1 cellular context compared by ENCODE assay signal in genomic region chr5:94818904-94819303, GRCh38.
A peak's percentile ranks its signal among the peaks of the same experiment; 100 is the strongest.
TF ChIP-seq lines count a peak whose summit lies in the region.

No MANE protein-coding gene starts in this region.

TF ChIP-seq in HEK293, 187 proteins besides CTCF, POLR2A, EP300 and RAD21 (continued from another document and continues in another):
- TF ChIP-seq, protein P1, sequence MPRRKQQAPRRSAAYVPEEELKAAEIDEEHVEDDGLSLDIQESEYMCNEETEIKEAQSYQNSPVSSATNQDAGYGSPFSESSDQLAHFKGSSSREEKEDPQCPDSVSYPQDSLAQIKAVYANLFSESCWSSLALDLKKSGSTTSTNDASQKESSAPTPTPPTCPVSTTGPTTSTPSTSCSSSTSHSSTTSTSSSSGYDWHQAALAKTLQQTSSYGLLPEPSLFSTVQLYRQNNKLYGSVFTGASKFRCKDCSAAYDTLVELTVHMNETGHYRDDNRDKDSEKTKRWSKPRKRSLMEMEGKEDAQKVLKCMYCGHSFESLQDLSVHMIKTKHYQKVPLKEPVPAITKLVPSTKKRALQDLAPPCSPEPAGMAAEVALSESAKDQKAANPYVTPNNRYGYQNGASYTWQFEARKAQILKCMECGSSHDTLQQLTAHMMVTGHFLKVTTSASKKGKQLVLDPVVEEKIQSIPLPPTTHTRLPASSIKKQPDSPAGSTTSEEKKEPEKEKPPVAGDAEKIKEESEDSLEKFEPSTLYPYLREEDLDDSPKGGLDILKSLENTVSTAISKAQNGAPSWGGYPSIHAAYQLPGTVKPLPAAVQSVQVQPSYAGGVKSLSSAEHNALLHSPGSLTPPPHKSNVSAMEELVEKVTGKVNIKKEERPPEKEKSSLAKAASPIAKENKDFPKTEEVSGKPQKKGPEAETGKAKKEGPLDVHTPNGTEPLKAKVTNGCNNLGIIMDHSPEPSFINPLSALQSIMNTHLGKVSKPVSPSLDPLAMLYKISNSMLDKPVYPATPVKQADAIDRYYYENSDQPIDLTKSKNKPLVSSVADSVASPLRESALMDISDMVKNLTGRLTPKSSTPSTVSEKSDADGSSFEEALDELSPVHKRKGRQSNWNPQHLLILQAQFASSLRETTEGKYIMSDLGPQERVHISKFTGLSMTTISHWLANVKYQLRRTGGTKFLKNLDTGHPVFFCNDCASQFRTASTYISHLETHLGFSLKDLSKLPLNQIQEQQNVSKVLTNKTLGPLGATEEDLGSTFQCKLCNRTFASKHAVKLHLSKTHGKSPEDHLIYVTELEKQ (tag by site-specific recombination; IDR thresholded peaks at IDR 0.05; ENCODE audit: borderline replicate concordance): no peak
- TF ChIP-seq ZNF626 (tag by site-specific recombination; IDR thresholded peaks at IDR 0.05): no peak
- TF ChIP-seq ZNF658 (tag by site-specific recombination; IDR thresholded peaks at IDR 0.05): no peak
- no peak for TF ChIP-seq ZNF324 (tag by site-specific recombination; IDR thresholded peaks at IDR 0.05)
- TF ChIP-seq, protein P2, sequence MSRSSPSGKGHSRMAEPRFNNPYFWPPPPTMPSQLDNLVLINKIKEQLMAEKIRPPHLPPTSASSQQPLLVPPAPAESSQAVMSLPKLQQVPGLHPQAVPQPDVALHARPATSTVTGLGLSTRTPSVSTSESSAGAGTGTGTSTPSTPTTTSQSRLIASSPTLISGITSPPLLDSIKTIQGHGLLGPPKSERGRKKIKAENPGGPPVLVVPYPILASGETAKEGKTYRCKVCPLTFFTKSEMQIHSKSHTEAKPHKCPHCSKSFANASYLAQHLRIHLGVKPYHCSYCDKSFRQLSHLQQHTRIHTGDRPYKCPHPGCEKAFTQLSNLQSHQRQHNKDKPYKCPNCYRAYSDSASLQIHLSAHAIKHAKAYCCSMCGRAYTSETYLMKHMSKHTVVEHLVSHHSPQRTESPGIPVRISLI (tag by site-specific recombination; IDR thresholded peaks at IDR 0.05): no peak
- TF ChIP-seq ZNF354C (tag by site-specific recombination; IDR thresholded peaks at IDR 0.05; ENCODE audit: borderline replicate concordance, low read depth): peak; percentile 63; the same call in 1 of the 2 replicates
- TF ChIP-seq ZNF426 (tag by site-specific recombination; IDR thresholded peaks at IDR 0.05): peak; percentile 76
- no peak for TF ChIP-seq PRDM2 (tag by site-specific recombination; IDR thresholded peaks at IDR 0.05; ENCODE audit: borderline replicate concordance)
- TF ChIP-seq YY2 (tag by site-specific recombination; IDR thresholded peaks at IDR 0.05): no peak
- TF ChIP-seq ZNF140 (tag by site-specific recombination; IDR thresholded peaks at IDR 0.05): peak; percentile 57; the same call in 1 of the 2 replicates
- TF ChIP-seq, protein P3, sequence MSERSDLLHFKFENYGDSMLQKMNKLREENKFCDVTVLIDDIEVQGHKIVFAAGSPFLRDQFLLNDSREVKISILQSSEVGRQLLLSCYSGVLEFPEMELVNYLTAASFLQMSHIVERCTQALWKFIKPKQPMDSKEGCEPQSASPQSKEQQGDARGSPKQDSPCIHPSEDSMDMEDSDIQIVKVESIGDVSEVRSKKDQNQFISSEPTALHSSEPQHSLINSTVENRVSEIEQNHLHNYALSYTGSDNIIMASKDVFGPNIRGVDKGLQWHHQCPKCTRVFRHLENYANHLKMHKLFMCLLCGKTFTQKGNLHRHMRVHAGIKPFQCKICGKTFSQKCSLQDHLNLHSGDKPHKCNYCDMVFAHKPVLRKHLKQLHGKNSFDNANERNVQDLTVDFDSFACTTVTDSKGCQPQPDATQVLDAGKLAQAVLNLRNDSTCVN (tag by site-specific recombination; optimal IDR thresholded peaks at IDR 0.05): no peak
- no peak for TF ChIP-seq ZBTB10 (tag by site-specific recombination; IDR thresholded peaks at IDR 0.05)
- TF ChIP-seq ZNF580 (tag by site-specific recombination; IDR thresholded peaks at IDR 0.05): no peak
- no peak for TF ChIP-seq ZFP3 (tag by site-specific recombination; IDR thresholded peaks at IDR 0.05; ENCODE audit: low read depth)
- TF ChIP-seq, protein P4, sequence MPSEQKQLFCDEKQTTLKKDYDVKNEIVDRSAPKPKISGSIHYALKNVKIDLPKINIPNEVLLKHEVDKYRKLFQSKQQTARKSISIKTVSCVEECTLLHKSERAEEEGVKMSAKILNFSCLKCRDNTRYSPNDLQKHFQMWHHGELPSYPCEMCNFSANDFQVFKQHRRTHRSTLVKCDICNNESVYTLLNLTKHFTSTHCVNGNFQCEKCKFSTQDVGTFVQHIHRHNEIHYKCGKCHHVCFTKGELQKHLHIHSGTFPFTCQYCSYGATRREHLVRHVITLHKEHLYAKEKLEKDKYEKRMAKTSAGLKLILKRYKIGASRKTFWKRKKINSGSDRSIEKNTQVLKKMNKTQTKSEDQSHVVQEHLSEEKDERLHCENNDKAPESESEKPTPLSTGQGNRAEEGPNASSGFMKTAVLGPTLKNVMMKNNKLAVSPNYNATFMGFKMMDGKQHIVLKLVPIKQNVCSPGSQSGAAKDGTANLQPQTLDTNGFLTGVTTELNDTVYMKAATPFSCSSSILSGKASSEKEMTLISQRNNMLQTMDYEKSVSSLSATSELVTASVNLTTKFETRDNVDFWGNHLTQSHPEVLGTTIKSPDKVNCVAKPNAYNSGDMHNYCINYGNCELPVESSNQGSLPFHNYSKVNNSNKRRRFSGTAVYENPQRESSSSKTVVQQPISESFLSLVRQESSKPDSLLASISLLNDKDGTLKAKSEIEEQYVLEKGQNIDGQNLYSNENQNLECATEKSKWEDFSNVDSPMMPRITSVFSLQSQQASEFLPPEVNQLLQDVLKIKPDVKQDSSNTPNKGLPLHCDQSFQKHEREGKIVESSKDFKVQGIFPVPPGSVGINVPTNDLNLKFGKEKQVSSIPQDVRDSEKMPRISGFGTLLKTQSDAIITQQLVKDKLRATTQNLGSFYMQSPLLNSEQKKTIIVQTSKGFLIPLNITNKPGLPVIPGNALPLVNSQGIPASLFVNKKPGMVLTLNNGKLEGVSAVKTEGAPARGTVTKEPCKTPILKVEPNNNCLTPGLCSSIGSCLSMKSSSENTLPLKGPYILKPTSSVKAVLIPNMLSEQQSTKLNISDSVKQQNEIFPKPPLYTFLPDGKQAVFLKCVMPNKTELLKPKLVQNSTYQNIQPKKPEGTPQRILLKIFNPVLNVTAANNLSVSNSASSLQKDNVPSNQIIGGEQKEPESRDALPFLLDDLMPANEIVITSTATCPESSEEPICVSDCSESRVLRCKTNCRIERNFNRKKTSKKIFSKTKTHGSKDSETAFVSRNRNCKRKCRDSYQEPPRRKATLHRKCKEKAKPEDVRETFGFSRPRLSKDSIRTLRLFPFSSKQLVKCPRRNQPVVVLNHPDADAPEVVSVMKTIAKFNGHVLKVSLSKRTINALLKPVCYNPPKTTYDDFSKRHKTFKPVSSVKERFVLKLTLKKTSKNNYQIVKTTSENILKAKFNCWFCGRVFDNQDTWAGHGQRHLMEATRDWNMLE (tag by site-specific recombination; conservative IDR thresholded peaks at IDR 0.05; ENCODE audit: low read depth): peak; percentile 82
- no peak for TF ChIP-seq ZNF24 (tag by site-specific recombination; IDR thresholded peaks at IDR 0.05)
- no peak for TF ChIP-seq ZNF521 (tag by site-specific recombination; IDR thresholded peaks at IDR 0.05)
- TF ChIP-seq KLF7 (tag by site-specific recombination; IDR thresholded peaks at IDR 0.05; ENCODE audit: borderline replicate concordance): no peak
- peak; percentile 66 for TF ChIP-seq ZBTB8A (tag by site-specific recombination; IDR thresholded peaks at IDR 0.05)
- TF ChIP-seq ZNF19 (tag by site-specific recombination; IDR thresholded peaks at IDR 0.05; ENCODE audit: low read depth): 0 out of 2 replicates have a peak, but pooled peaks have one; percentile 21
- 0 out of 2 replicates have a peak, but pooled peaks have one; percentile 18 for TF ChIP-seq ZNF404 (tag by site-specific recombination; IDR thresholded peaks at IDR 0.05)
- TF ChIP-seq, protein P5, sequence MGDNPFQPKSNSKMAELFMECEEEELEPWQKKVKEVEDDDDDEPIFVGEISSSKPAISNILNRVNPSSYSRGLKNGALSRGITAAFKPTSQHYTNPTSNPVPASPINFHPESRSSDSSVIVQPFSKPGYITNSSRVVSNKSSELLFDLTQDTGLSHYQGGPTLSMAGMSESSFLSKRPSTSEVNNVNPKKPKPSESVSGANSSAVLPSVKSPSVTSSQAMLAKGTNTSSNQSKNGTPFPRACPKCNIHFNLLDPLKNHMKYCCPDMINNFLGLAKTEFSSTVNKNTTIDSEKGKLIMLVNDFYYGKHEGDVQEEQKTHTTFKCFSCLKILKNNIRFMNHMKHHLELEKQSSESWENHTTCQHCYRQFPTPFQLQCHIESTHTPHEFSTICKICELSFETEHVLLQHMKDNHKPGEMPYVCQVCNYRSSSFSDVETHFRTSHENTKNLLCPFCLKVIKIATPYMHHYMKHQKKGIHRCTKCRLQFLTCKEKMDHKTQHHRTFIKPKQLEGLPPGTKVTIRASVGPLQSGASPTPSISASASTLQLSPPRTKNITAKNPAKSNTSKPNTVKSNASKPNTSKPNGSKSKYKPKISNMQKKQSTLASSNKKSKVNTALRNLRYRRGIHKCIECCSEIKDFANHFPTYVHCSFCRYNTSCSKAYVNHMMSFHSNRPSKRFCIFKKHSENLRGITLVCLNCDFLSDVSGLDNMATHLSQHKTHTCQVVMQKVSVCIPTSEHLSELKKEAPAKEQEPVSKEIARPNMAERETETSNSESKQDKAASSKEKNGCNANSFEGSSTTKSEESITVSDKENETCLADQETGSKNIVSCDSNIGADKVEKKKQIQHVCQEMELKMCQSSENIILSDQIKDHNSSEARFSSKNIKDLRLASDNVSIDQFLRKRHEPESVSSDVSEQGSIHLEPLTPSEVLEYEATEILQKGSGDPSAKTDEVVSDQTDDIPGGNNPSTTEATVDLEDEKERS (tag by site-specific recombination; IDR thresholded peaks at IDR 0.05): no peak
- no peak for TF ChIP-seq ZNF48 (tag by site-specific recombination; IDR thresholded peaks at IDR 0.05)
- no peak for TF ChIP-seq ZNF391 (tag by site-specific recombination; IDR thresholded peaks at IDR 0.05; ENCODE audit: borderline replicate concordance, low read depth)
- peak; percentile 61 for TF ChIP-seq ZNF555 (tag by site-specific recombination; conservative IDR thresholded peaks at IDR 0.05)
- TF ChIP-seq ZNF394 (tag by site-specific recombination; IDR thresholded peaks at IDR 0.05; ENCODE audit: borderline replicate concordance): peak; percentile 88
- no peak for TF ChIP-seq IKZF3 (tag by site-specific recombination; IDR thresholded peaks at IDR 0.05)
- no peak for TF ChIP-seq ZNF335 (tag by site-specific recombination; conservative IDR thresholded peaks at IDR 0.05)
